ENCODE assay signal across 8 cellular contexts in the genomic region with DNA sequence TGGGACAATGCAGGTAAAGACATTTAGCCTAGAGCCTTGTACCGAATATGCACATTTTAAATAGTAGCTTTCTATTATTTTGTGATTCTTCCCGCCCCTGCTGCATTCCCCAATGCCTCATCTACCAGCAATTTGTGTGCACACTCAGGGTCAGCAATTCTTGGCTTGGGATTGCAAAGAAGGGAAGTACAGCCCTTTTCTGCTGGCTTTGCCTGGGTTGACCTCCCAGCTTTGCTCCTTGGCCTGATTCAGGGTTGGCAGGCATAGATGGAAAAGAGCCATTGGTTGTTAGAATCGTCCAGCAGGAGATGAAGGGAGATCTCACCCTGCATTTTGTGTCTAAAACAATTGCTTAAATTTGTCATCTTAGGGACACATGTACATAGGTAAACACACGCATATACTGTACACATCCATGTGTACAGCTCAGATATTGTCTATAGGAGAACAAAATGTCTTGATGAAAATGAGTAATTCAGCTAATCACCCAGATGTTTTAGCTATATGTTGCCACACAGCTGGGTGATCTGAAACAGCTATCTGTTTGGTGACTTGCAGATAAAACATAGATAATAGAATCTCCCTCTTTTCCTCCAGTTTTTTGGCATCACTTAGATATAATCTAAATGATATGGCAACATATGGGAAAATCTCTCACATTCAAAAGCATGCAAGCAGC.
DNase-seq lines count a peak whose midpoint lies in the region; ATAC-seq, FAIRE-seq and TF ChIP-seq lines count a peak whose summit lies in the region.
"Had no signal": no experiment of that assay in that cellular context is flagged by ENCODE, and none has a peak within 500 bp of the region (broad histone marks: within the 10 kb centered on the region; RNA-seq: fewer than 3 reads in every experiment).

No MANE protein-coding gene starts in this region.

- 82 to 86% methylated on average over 2 to 4 of the region's 4 CpGs for WGBS in endodermal cell (ENCODE audit: insufficient coverage in 1 of 2, insufficient read length in 1 of 2), 2 experiments

- no peaks in the 10 kb centered on the region for H3K27me3 ChIP-seq in endodermal cell (ENCODE audit: control insufficient read depth, insufficient read depth, low read length, poor library complexity, severe bottlenecking)

- H3K36me3 ChIP-seq in endodermal cell (ENCODE audit: control insufficient read depth, insufficient read depth, low read length) = no peaks in the 10 kb centered on the region

- H3K27ac ChIP-seq in endodermal cell (ENCODE audit: low read depth, low read length) = no peak overlapping the region

- POLR2A ChIA-PET in activated CD8-positive, alpha-beta T cell treated with anti-CD3 and anti-CD28 coated beads, Interleukin-2, amount 10 ng/mL, durations not matched to agents 7 days and 5 days (lab: Charles Lee) = no interaction called here

- H3K27ac Mint-ChIP-seq in activated CD8-positive, alpha-beta T cell treated with anti-CD3 and anti-CD28 coated beads, Interleukin-2, amount 10 ng/mL, durations not matched to agents 7 days and 5 days = peak overlapping the region; percentile 84
- H3K27ac Mint-ChIP-seq in endodermal cell = no peak overlapping the region

- H3K27me3 Mint-ChIP-seq in activated CD8-positive, alpha-beta T cell treated with anti-CD3 and anti-CD28 coated beads, Interleukin-2, amount 10 ng/mL, durations not matched to agents 7 days and 5 days (ENCODE audit: low read depth) = no peaks in the 10 kb centered on the region
- H3K27me3 Mint-ChIP-seq in endodermal cell (ENCODE audit: insufficient read depth) = no peaks in the 10 kb centered on the region

- ATAC-seq in HG03095 (IDR thresholded peaks at IDR 0.05; ENCODE audit: unreplicated experiment) (peak; percentile 7), left ventricle myocardium superior (peak; percentile 98), HG03442 (IDR thresholded peaks at IDR 0.05; ENCODE audit: unreplicated experiment) (no peak)
- ATAC-seq in activated CD8-positive, alpha-beta T cell treated with anti-CD3 and anti-CD28 coated beads, Interleukin-2, amount 10 ng/mL, durations not matched to agents 7 days and 5 days = no peak

- intact Hi-C loops in left ventricle myocardium superior (cut with micrococcal nuclease) = no loop called here

- no peaks in the 10 kb centered on the region for H3K9me3 ChIP-seq in endodermal cell (ENCODE audit: control insufficient read depth, low read length)

- no peak overlapping the region for H3K9ac ChIP-seq in endodermal cell (ENCODE audit: extremely low read depth, low read length, poor library complexity, severe bottlenecking)

- H3K9me3 Mint-ChIP-seq in activated CD8-positive, alpha-beta T cell treated with anti-CD3 and anti-CD28 coated beads, Interleukin-2, amount 10 ng/mL, durations not matched to agents 7 days and 5 days (ENCODE audit: insufficient read depth) = no peaks in the 10 kb centered on the region
- H3K9me3 Mint-ChIP-seq in endodermal cell = no peaks in the 10 kb centered on the region

- CTCF ChIA-PET in activated CD8-positive, alpha-beta T cell treated with anti-CD3 and anti-CD28 coated beads, Interleukin-2, amount 10 ng/mL, durations not matched to agents 7 days and 5 days (lab: Charles Lee) = interaction anchor here (1.0 to 1.9 kb wide), 7 partner anchors 9 to 487 kb away, joined by 3 to 7 read pairs (median 5); no protein-coding TSS in a partner anchor

- FAIRE-seq in HTR-8/SVneo (lab: Jason Lieb, UNC) = no peak
- FAIRE-seq: keratinocyte had no signal

- H3K4me1 ChIP-seq in endodermal cell (ENCODE audit: control insufficient read depth, insufficient read depth, low read length) = no peaks in the 10 kb centered on the region

- no peak for TF ChIP-seq CTCF in endodermal cell (conservative IDR thresholded peaks at IDR 0.05)

- H3K4me3 ChIP-seq in endodermal cell (ENCODE audit: low read length) = no peak overlapping the region

- DNase-seq in activated CD8-positive, alpha-beta T cell treated with anti-CD3 and anti-CD28 coated beads, Interleukin-2, amount 10 ng/mL, durations not matched to agents 7 days and 5 days = no peak
- DNase-seq in left ventricle myocardium superior (peak; percentile 56), smooth muscle cell of the brain vasculature (ENCODE audit: low read depth, low spot score) (peak; percentile 13), endodermal cell (no peak), HTR-8/SVneo (ENCODE audit: insufficient read length, low spot score) (no peak)

- H3K36me3 Mint-ChIP-seq in activated CD8-positive, alpha-beta T cell treated with anti-CD3 and anti-CD28 coated beads, Interleukin-2, amount 10 ng/mL, durations not matched to agents 7 days and 5 days (ENCODE audit: low read depth) = peaks cover 12% of the 10 kb centered on the region
- no peaks in the 10 kb centered on the region for H3K36me3 Mint-ChIP-seq in endodermal cell (ENCODE audit: low read depth)

- peak overlapping the region; percentile 47 for H3K4me3 Mint-ChIP-seq in activated CD8-positive, alpha-beta T cell treated with anti-CD3 and anti-CD28 coated beads, Interleukin-2, amount 10 ng/mL, durations not matched to agents 7 days and 5 days
- no peak overlapping the region for H3K4me3 Mint-ChIP-seq in endodermal cell

- peaks cover 31% of the 10 kb centered on the region for H3K4me1 Mint-ChIP-seq in activated CD8-positive, alpha-beta T cell treated with anti-CD3 and anti-CD28 coated beads, Interleukin-2, amount 10 ng/mL, durations not matched to agents 7 days and 5 days (ENCODE audit: low read depth)
- H3K4me1 Mint-ChIP-seq in endodermal cell = peaks cover 11% of the 10 kb centered on the region

Comparison
In these comparisons a context has a peak if more than half of its experiments do, and no peak if none do; other contexts are left out.
1. ATAC-seq: peak in HG03095 (single experiment) and left ventricle myocardium superior (single experiment); none in activated CD8-positive, alpha-beta T cell treated with anti-CD3 and anti-CD28 coated beads, Interleukin-2, amount 10 ng/mL, durations not matched to agents 7 days and 5 days (single experiment) and HG03442 (single experiment).
2. DNase-seq: peak in left ventricle myocardium superior (single experiment) and smooth muscle cell of the brain vasculature (single experiment); none in activated CD8-positive, alpha-beta T cell treated with anti-CD3 and anti-CD28 coated beads, Interleukin-2, amount 10 ng/mL, durations not matched to agents 7 days and 5 days (single experiment), endodermal cell (single experiment) and HTR-8/SVneo (single experiment).